ENCODE assay signal across 8 cellular contexts in the genomic region with DNA sequence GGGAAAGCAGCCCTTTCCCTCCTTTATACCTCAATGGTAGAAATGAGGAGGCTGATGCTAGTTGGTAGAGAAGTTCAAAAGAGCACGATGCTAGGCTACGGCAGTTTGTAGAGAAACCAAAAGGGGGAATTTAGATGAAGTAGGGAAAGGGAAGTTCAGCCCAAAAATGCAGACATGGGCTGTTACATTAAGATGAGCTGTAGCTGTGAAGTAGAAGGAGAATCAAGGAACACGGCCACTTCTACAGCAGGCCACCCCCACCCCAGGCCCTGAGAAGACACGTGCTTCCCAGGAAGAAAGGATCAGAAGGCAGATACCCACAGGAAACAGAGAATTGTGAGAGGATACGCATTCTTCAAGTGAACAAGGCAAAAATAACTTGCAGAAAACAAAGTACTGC. TPM values are rescaled to one million over a fixed set of nuclear protein-coding genes. Genes with fewer than 3 reads are reported as not detected.
A peak's percentile ranks its signal among the peaks of the same experiment; 100 is the strongest.
DNase-seq lines count a peak whose midpoint lies in the region; ATAC-seq and TF ChIP-seq lines count a peak whose summit lies in the region.

No MANE protein-coding gene starts in this region.

- POLR2A ChIA-PET in MCF 10A (lab: Yijun Ruan, JAX), result interaction anchor here (0.7 to 3.5 kb wide), 14 partner anchors 59 to 294 kb away, joined by 3 to 30 read pairs (median 6); a partner anchor contains a TSS

- H3K4me3 ChIP-seq in breast epithelium, result peak overlapping the region in 1 of 3 donors; percentile 98
- H3K4me3 ChIP-seq in adipocyte (ENCODE audit: low read length), result peak overlapping the region; percentile 91
- H3K4me3 ChIP-seq in vagina, result no peak overlapping the region

- H3K9me3 ChIP-seq in breast epithelium (no peaks in the 10 kb centered on the region), adipocyte (ENCODE audit: control insufficient read depth, low read length) (no peaks in the 10 kb centered on the region), vagina (no peaks in the 10 kb centered on the region)

- H3K4me1 Mint-ChIP-seq in MCF 10A (ENCODE audit: insufficient read depth, unreplicated experiment) (peaks cover 16% of the 10 kb centered on the region), mesothelial cell of epicardium (peaks cover 37% of the 10 kb centered on the region)

- H3K9me3 Mint-ChIP-seq in MCF 10A (ENCODE audit: unreplicated experiment), result no peaks in the 10 kb centered on the region
- H3K9me3 Mint-ChIP-seq in mesothelial cell of epicardium, result no peaks in the 10 kb centered on the region

- no TSS peak for BruUV-seq in MCF 10A (replicated peaks; lab: Mats Ljungman, UMichigan)

- H3K27me3 ChIP-seq in breast epithelium, result no peaks in the 10 kb centered on the region
- H3K27me3 ChIP-seq in adipocyte (replicated peaks; ENCODE audit: control insufficient read depth, insufficient read depth, low read length), result no peaks in the 10 kb centered on the region
- H3K27me3 ChIP-seq in vagina, result no peaks in the 10 kb centered on the region

- no peaks in the 10 kb centered on the region for H3K36me3 ChIP-seq in breast epithelium
- no peaks in the 10 kb centered on the region for H3K36me3 ChIP-seq in adipocyte (ENCODE audit: control insufficient read depth, insufficient read depth, low read length, severe bottlenecking)
- no peaks in the 10 kb centered on the region for H3K36me3 ChIP-seq in vagina

- H3K27ac ChIP-seq in breast epithelium (peak overlapping the region; percentile 96 to 99), vagina (peak overlapping the region; percentile 98)

- intact Hi-C loops in breast epithelium (cut with DNase I; ENCODE audit: low total_unique reads), result loop anchor here (10.0 kb wide), 1 partner anchor 1054 kb away; no protein-coding TSS in a partner anchor
- intact Hi-C loops in MCF 10A (cut with micrococcal nuclease), result no loop called here
- intact Hi-C loops in vagina (cut with DNase I), result loop anchor here (5.0 kb wide), 1 partner anchor 296 kb away; a partner anchor contains a TSS

- H3K4me1 ChIP-seq in breast epithelium, result peaks cover 0 to 8% of the 10 kb centered on the region in 2 donors
- H3K4me1 ChIP-seq in adipocyte (ENCODE audit: control insufficient read depth, insufficient read depth, low read length), result peaks cover 17% of the 10 kb centered on the region
- peaks cover 30% of the 10 kb centered on the region for H3K4me1 ChIP-seq in vagina

- H3K36me3 Mint-ChIP-seq in MCF 10A (ENCODE audit: insufficient read depth, unreplicated experiment), result peaks cover 4% of the 10 kb centered on the region
- no peaks in the 10 kb centered on the region for H3K36me3 Mint-ChIP-seq in mesothelial cell of epicardium

- ATAC-seq in GM19397 (IDR thresholded peaks at IDR 0.05; ENCODE audit: unreplicated experiment), result no peak

- TF ChIP-seq CTCF in breast epithelium (IDR thresholded peaks at IDR 0.05) (no peak), MCF 10A (IDR thresholded peaks at IDR 0.05; ENCODE audit: unreplicated experiment) (no peak), vagina (IDR thresholded peaks at IDR 0.05) (no peak), mesothelial cell of epicardium (IDR thresholded peaks at IDR 0.05; ENCODE audit: unreplicated experiment) (no peak)

- CTCF ChIA-PET in MCF 10A (lab: Yijun Ruan, JAX), result interaction anchor here (0.6 to 6.9 kb wide), 36 partner anchors 10 to 325 kb away, joined by 3 to 140 read pairs (median 4); a partner anchor contains a TSS

- TF ChIP-seq POLR2A in breast epithelium (IDR thresholded peaks at IDR 0.05), result no peak
- no peak for TF ChIP-seq POLR2A in vagina (IDR thresholded peaks at IDR 0.05)

- H3K4me3 Mint-ChIP-seq in MCF 10A (ENCODE audit: unreplicated experiment), result no peak overlapping the region
- H3K4me3 Mint-ChIP-seq in mesothelial cell of epicardium, result no peak overlapping the region

- H3K9ac ChIP-seq in adipocyte (ENCODE audit: low read length), result peak overlapping the region; percentile 78

- DNase-seq in breast epithelium (ENCODE audit: low spot score in 2 of 2) (no peak), MCF 10A (ENCODE audit: unreplicated experiment) (no peak), adipocyte (ENCODE audit: low read depth) (no peak), midbrain (lab: John Stamatoyannopoulos, UW) (peak; percentile 29), vagina (ENCODE audit: extremely low spot score in 2 of 2) (no peak), mesothelial cell of epicardium (ENCODE audit: low spot score in 2 of 2, unreplicated experiment in 2 of 2) (no peak), NCI-H526 (lab: John Stamatoyannopoulos, UW) (no peak)

- H3K27me3 Mint-ChIP-seq in MCF 10A (ENCODE audit: insufficient read depth, unreplicated experiment), result no peaks in the 10 kb centered on the region
- no peaks in the 10 kb centered on the region for H3K27me3 Mint-ChIP-seq in mesothelial cell of epicardium (ENCODE audit: low read depth)

- no peak overlapping the region for H3K27ac Mint-ChIP-seq in MCF 10A (ENCODE audit: low read depth, unreplicated experiment)
- H3K27ac Mint-ChIP-seq in mesothelial cell of epicardium, result no peak overlapping the region

RNA-seq across cellular contexts. Expression of a gene that starts 2.1 kb away (rescaled TPM):
- total RNA-seq in breast epithelium (10 to 100 TPM; 42.9 to 57.0 (median 49.8) TPM), MCF 10A (2022) (15.5 and 23.8 TPM in 2 replicates), vagina (44.4 TPM), mesothelial cell of epicardium (39.7 to 46.3 TPM (median 40.5 TPM) in 3 replicates)
